Comparison of ENCODE assay signal across 8 cellular contexts in the genomic region with DNA sequence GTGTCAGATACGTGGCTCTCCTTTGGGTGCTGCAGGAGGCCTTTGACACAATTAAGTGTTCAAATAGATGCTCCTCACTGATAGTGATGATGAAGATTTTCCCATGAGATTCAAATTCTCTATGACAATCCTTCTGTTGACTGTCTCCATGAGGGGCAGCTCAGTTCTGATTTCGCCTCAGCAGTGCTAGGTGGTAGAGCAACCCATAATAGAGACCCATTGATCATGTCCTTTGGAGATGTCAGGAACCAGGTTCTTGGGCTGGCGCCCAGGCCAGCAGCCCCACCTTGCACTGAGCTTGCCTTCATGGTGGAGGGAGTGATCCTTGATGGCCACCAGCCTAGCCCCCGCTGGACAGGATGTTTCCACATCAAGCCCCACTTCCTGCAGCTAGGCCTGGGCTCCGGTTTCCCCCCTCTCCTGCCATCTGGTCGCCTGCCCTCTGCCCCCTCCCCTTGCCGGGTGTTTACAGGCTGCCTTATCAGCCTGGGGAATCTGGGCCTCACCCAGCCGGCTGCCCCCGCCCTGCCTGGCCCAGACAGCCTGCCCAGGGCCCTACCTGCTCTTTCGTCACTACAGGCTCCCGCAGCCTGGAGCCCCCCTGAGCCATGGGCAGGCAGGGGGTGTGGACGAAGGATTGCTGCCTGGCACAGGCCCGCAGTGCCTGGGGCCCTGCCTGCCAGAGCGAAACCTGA. TPM values are rescaled to one million over a fixed set of nuclear protein-coding genes. Genes with fewer than 3 reads are reported as not detected.
DNase-seq lines count a peak whose midpoint lies in the region; ATAC-seq and TF ChIP-seq lines count a peak whose summit lies in the region.

No MANE protein-coding gene starts in this region.

- no peak for TF ChIP-seq CTCF in esophagus muscularis mucosa (IDR thresholded peaks at IDR 0.05)

- H3K4me3 Mint-ChIP-seq in T-helper 1 cell treated with Interleukin-12 subunit alpha and Interleukin-12 subunit beta and Interleukin-4 antibody, amounts not matched to agents 30 μg/mL and 1 μg/mL, for 36 hours = peak overlapping the region; percentile 31
- H3K4me3 Mint-ChIP-seq in stimulated activated effector memory CD8-positive, alpha-beta T cell treated with anti-CD3 and anti-CD28 coated beads, Interleukin-12 subunit alpha, Interleukin-12 subunit beta, amount 100 ng/mL, for 72 hours = peak overlapping the region; percentile 39

- no peaks in the 10 kb centered on the region for H3K9me3 Mint-ChIP-seq in T-helper 1 cell treated with Interleukin-12 subunit alpha and Interleukin-12 subunit beta and Interleukin-4 antibody, amounts not matched to agents 30 μg/mL and 1 μg/mL, for 36 hours
- H3K9me3 Mint-ChIP-seq in stimulated activated effector memory CD8-positive, alpha-beta T cell treated with anti-CD3 and anti-CD28 coated beads, Interleukin-12 subunit alpha, Interleukin-12 subunit beta, amount 100 ng/mL, for 72 hours = no peaks in the 10 kb centered on the region

- no peaks in the 10 kb centered on the region for H3K27me3 Mint-ChIP-seq in T-helper 1 cell treated with Interleukin-12 subunit alpha and Interleukin-12 subunit beta and Interleukin-4 antibody, amounts not matched to agents 30 μg/mL and 1 μg/mL, for 36 hours (ENCODE audit: low read depth)

- no peak for TF ChIP-seq EP300 in esophagus muscularis mucosa (IDR thresholded peaks at IDR 0.05)

- intact Hi-C loops in esophagus muscularis mucosa (cut with DNase I) = no loop called here

- ATAC-seq in stimulated activated effector memory CD8-positive, alpha-beta T cell treated with anti-CD3 and anti-CD28 coated beads, Interleukin-12 subunit alpha, Interleukin-12 subunit beta, amount 100 ng/mL, for 72 hours = peak; percentile 26
- no peak for ATAC-seq in HG03342 (IDR thresholded peaks at IDR 0.05; ENCODE audit: unreplicated experiment)

- peaks cover 27% of the 10 kb centered on the region for H3K4me1 Mint-ChIP-seq in T-helper 1 cell treated with Interleukin-12 subunit alpha and Interleukin-12 subunit beta and Interleukin-4 antibody, amounts not matched to agents 30 μg/mL and 1 μg/mL, for 36 hours (ENCODE audit: low read depth)
- H3K4me1 Mint-ChIP-seq in stimulated activated effector memory CD8-positive, alpha-beta T cell treated with anti-CD3 and anti-CD28 coated beads, Interleukin-12 subunit alpha, Interleukin-12 subunit beta, amount 100 ng/mL, for 72 hours = peaks cover 52% of the 10 kb centered on the region

- no peak overlapping the region for H3K4me3 ChIP-seq in esophagus (ENCODE audit: low read depth in 1 of 2, low read length in 2 of 2)
- no peak overlapping the region for H3K4me3 ChIP-seq in esophagus muscularis mucosa

- H3K27ac ChIP-seq in esophagus (ENCODE audit: low read depth in 2 of 2, low read length in 1 of 2) = peak overlapping the region; percentile 6 to 54
- peak overlapping the region in 2 of 4 donors; percentile 11 to 30 for H3K27ac ChIP-seq in esophagus muscularis mucosa (replicated peaks in 1 of 4)

- no peaks in the 10 kb centered on the region for H3K27me3 ChIP-seq in esophagus (ENCODE audit: control insufficient read depth in 1 of 2, insufficient read depth in 2 of 2, low read length in 2 of 2)
- H3K27me3 ChIP-seq in esophagus muscularis mucosa = no peaks in the 10 kb centered on the region

- H3K4me1 ChIP-seq in esophagus (ENCODE audit: control insufficient read depth in 2 of 2, insufficient read depth in 2 of 2, low read length in 1 of 2) (peaks cover 0 to 13% of the 10 kb centered on the region in 2 donors), esophagus muscularis mucosa (peaks cover 15 to 25% (median 21%) of the 10 kb centered on the region in 4 donors)

- peak; percentile 16 to 67 for DNase-seq in NCI-H524 (lab: John Stamatoyannopoulos, UW)
- no peak for DNase-seq in NCI-H524 treated with DMSO at 0.1 percent for 48 hours (lab: John Stamatoyannopoulos, UW)
- DNase-seq in stimulated activated effector memory CD8-positive, alpha-beta T cell treated with anti-CD3 and anti-CD28 coated beads, Interleukin-12 subunit alpha, Interleukin-12 subunit beta, amount 100 ng/mL, for 72 hours (ENCODE audit: low spot score in 2 of 2) = no peak
- no peak for DNase-seq in foreskin melanocyte
- no peak for DNase-seq in esophagus muscularis mucosa (ENCODE audit: extremely low spot score)

- peak overlapping the region; percentile 67 for H3K27ac Mint-ChIP-seq in T-helper 1 cell treated with Interleukin-12 subunit alpha and Interleukin-12 subunit beta and Interleukin-4 antibody, amounts not matched to agents 30 μg/mL and 1 μg/mL, for 36 hours
- peak overlapping the region; percentile 86 for H3K27ac Mint-ChIP-seq in stimulated activated effector memory CD8-positive, alpha-beta T cell treated with anti-CD3 and anti-CD28 coated beads, Interleukin-12 subunit alpha, Interleukin-12 subunit beta, amount 100 ng/mL, for 72 hours

- TF ChIP-seq POLR2A in esophagus muscularis mucosa (IDR thresholded peaks at IDR 0.05; ENCODE audit: low read depth) = no peak

- 38 to 49% methylated on average over 14 of the region's 14 CpGs for WGBS in esophagus, 2 donors
- 67% methylated on average over 8 of the region's 14 CpGs for WGBS in esophagus muscularis mucosa

- peaks cover 0 to 2% of the 10 kb centered on the region in 2 donors for H3K36me3 ChIP-seq in esophagus (ENCODE audit: control insufficient read depth in 2 of 2, insufficient read depth in 2 of 2, low read length in 1 of 2)
- no peaks in the 10 kb centered on the region for H3K36me3 ChIP-seq in esophagus muscularis mucosa

- H3K36me3 Mint-ChIP-seq in T-helper 1 cell treated with Interleukin-12 subunit alpha and Interleukin-12 subunit beta and Interleukin-4 antibody, amounts not matched to agents 30 μg/mL and 1 μg/mL, for 36 hours (ENCODE audit: low read depth) = peaks cover 4% of the 10 kb centered on the region
- peaks cover 16% of the 10 kb centered on the region for H3K36me3 Mint-ChIP-seq in stimulated activated effector memory CD8-positive, alpha-beta T cell treated with anti-CD3 and anti-CD28 coated beads, Interleukin-12 subunit alpha, Interleukin-12 subunit beta, amount 100 ng/mL, for 72 hours

- H3K9me3 ChIP-seq in esophagus (ENCODE audit: control insufficient read depth in 2 of 2, insufficient read depth in 1 of 2, low read depth in 1 of 2, low read length in 1 of 2) (no peaks in the 10 kb centered on the region), esophagus muscularis mucosa (no peaks in the 10 kb centered on the region)

RNA-seq across cellular contexts. Expression of a gene that starts 12.6 kb away (rescaled TPM):
- 1 to 10 TPM; 3.7 to 6.7 TPM for polyA plus RNA-seq in esophagus
- total RNA-seq in esophagus muscularis mucosa = 1 to 10 TPM; 6.2 to 9.9 (median 9.4) TPM

Comparison
In these comparisons a context has a peak if more than half of its experiments do, and no peak if none do; other contexts are left out.
1. DNase-seq: peak in NCI-H524 (2 of 2); none in NCI-H524 treated with DMSO at 0.1 percent for 48 hours (single experiment), stimulated activated effector memory CD8-positive, alpha-beta T cell treated with anti-CD3 and anti-CD28 coated beads, Interleukin-12 subunit alpha, Interleukin-12 subunit beta, amount 100 ng/mL, for 72 hours (0 of 2), foreskin melanocyte (single experiment) and esophagus muscularis mucosa (single experiment).